1 cellular context compared by ENCODE assay signal in genomic region chr18:73189718-73190117, GRCh38.
TF ChIP-seq lines count a peak whose summit lies in the region.

No MANE protein-coding gene starts in this region.

TF ChIP-seq in HepG2, 621 proteins besides CTCF, POLR2A, EP300 and RAD21 (continued from another document and continues in another):
- TF ChIP-seq PRDM4 (CRISPR knock-in tag; IDR thresholded peaks at IDR 0.05; ENCODE audit: borderline replicate concordance) (no peak), ATF7-NPFF (CRISPR knock-in tag; IDR thresholded peaks at IDR 0.05; ENCODE audit: low read depth) (no peak), ZNF652 (CRISPR knock-in tag; IDR thresholded peaks at IDR 0.05; ENCODE audit: borderline replicate concordance, low read depth) (no peak), ZNF362 (CRISPR knock-in tag; IDR thresholded peaks at IDR 0.05; ENCODE audit: borderline replicate concordance) (peak; percentile 70; the same call in 1 of the 2 replicates), ZNF747 (CRISPR knock-in tag; IDR thresholded peaks at IDR 0.05; ENCODE audit: borderline replicate concordance) (no peak), ZBTB7B (CRISPR knock-in tag; IDR thresholded peaks at IDR 0.05) (no peak), ZNF562 (CRISPR knock-in tag; IDR thresholded peaks at IDR 0.05; ENCODE audit: borderline replicate concordance) (no peak), ZFP1 (CRISPR knock-in tag; IDR thresholded peaks at IDR 0.05) (no peak), HES4 (CRISPR knock-in tag; IDR thresholded peaks at IDR 0.05; ENCODE audit: borderline replicate concordance) (no peak), THAP9 (CRISPR knock-in tag; IDR thresholded peaks at IDR 0.05; ENCODE audit: borderline replicate concordance) (no peak), FOXP1 (IDR thresholded peaks at IDR 0.05) (peak; percentile 92), FOXP1 (CRISPR knock-in tag; IDR thresholded peaks at IDR 0.05) (peak; percentile 96), ZNF678 (CRISPR knock-in tag; IDR thresholded peaks at IDR 0.05) (no peak), ATF7 (IDR thresholded peaks at IDR 0.05) (peak; percentile 14; the same call in 1 of the 2 replicates), ATF7 (CRISPR knock-in tag; IDR thresholded peaks at IDR 0.05) (no peak), MAF1 (CRISPR knock-in tag; IDR thresholded peaks at IDR 0.05; ENCODE audit: borderline replicate concordance) (no peak), SNRNP70 (IDR thresholded peaks at IDR 0.05; ENCODE audit: low read depth, low read length) (no peak), FOXA1 (IDR thresholded peaks at IDR 0.05) (peak; percentile 96), FOXA1 (CRISPR knock-in tag; IDR thresholded peaks at IDR 0.05) (peak; percentile 87), ZBTB7A (CRISPR knock-in tag; IDR thresholded peaks at IDR 0.05) (no peak), HDAC1 (CRISPR knock-in tag; IDR thresholded peaks at IDR 0.05) (0 out of 2 replicates have a peak, but pooled peaks have one; percentile 33), ZBTB26 (CRISPR knock-in tag; IDR thresholded peaks at IDR 0.05; ENCODE audit: borderline replicate concordance) (no peak), GATAD2A (CRISPR knock-in tag; IDR thresholded peaks at IDR 0.05) (peak; percentile 62; the same call in 1 of the 2 replicates), MLLT10 (CRISPR knock-in tag; IDR thresholded peaks at IDR 0.05) (no peak), ZNF609 (CRISPR knock-in tag; IDR thresholded peaks at IDR 0.05; ENCODE audit: borderline replicate concordance) (0 out of 2 replicates have a peak, but pooled peaks have one; percentile 29), FOXK2 (IDR thresholded peaks at IDR 0.05) (0 out of 2 replicates have a peak, but pooled peaks have one; percentile 52)
- TF ChIP-seq, protein P1, sequence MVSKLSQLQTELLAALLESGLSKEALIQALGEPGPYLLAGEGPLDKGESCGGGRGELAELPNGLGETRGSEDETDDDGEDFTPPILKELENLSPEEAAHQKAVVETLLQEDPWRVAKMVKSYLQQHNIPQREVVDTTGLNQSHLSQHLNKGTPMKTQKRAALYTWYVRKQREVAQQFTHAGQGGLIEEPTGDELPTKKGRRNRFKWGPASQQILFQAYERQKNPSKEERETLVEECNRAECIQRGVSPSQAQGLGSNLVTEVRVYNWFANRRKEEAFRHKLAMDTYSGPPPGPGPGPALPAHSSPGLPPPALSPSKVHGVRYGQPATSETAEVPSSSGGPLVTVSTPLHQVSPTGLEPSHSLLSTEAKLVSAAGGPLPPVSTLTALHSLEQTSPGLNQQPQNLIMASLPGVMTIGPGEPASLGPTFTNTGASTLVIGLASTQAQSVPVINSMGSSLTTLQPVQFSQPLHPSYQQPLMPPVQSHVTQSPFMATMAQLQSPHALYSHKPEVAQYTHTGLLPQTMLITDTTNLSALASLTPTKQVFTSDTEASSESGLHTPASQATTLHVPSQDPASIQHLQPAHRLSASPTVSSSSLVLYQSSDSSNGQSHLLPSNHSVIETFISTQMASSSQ (IDR thresholded peaks at IDR 0.05; ENCODE audit: low read depth) = no peak
- TF ChIP-seq, protein P1 (CRISPR knock-in tag; IDR thresholded peaks at IDR 0.05; ENCODE audit: borderline replicate concordance) = no peak
- TF ChIP-seq, protein P2, sequence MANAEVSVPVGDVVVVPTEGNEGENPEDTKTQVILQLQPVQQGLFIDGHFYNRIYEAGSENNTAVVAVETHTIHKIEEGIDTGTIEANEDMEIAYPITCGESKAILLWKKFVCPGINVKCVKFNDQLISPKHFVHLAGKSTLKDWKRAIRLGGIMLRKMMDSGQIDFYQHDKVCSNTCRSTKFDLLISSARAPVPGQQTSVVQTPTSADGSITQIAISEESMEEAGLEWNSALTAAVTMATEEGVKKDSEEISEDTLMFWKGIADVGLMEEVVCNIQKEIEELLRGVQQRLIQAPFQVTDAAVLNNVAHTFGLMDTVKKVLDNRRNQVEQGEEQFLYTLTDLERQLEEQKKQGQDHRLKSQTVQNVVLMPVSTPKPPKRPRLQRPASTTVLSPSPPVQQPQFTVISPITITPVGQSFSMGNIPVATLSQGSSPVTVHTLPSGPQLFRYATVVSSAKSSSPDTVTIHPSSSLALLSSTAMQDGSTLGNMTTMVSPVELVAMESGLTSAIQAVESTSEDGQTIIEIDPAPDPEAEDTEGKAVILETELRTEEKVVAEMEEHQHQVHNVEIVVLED (CRISPR knock-in tag; IDR thresholded peaks at IDR 0.05; ENCODE audit: borderline replicate concordance) = no peak
- TF ChIP-seq, protein P3, sequence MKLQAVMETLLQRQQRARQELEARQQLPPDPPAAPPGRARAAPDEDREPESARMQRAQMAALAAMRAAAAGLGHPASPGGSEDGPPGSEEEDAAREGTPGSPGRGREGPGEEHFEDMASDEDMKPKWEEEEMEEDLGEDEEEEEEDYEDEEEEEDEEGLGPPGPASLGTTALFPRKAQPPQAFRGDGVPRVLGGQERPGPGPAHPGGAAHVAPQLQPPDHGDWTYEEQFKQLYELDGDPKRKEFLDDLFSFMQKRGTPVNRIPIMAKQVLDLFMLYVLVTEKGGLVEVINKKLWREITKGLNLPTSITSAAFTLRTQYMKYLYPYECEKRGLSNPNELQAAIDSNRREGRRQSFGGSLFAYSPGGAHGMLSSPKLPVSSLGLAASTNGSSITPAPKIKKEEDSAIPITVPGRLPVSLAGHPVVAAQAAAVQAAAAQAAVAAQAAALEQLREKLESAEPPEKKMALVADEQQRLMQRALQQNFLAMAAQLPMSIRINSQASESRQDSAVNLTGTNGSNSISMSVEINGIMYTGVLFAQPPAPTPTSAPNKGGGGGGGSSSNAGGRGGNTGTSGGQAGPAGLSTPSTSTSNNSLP (IDR thresholded peaks at IDR 0.05; ENCODE audit: low read depth, low read length) = peak; percentile 34; the same call in 1 of the 2 replicates
- TF ChIP-seq, protein P4, sequence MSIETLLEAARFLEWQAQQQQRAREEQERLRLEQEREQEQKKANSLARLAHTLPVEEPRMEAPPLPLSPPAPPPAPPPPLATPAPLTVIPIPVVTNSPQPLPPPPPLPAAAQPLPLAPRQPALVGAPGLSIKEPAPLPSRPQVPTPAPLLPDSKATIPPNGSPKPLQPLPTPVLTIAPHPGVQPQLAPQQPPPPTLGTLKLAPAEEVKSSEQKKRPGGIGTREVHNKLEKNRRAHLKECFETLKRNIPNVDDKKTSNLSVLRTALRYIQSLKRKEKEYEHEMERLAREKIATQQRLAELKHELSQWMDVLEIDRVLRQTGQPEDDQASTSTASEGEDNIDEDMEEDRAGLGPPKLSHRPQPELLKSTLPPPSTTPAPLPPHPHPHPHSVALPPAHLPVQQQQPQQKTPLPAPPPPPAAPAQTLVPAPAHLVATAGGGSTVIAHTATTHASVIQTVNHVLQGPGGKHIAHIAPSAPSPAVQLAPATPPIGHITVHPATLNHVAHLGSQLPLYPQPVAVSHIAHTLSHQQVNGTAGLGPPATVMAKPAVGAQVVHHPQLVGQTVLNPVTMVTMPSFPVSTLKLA (IDR thresholded peaks at IDR 0.05) = no peak
- TF ChIP-seq, protein P5, sequence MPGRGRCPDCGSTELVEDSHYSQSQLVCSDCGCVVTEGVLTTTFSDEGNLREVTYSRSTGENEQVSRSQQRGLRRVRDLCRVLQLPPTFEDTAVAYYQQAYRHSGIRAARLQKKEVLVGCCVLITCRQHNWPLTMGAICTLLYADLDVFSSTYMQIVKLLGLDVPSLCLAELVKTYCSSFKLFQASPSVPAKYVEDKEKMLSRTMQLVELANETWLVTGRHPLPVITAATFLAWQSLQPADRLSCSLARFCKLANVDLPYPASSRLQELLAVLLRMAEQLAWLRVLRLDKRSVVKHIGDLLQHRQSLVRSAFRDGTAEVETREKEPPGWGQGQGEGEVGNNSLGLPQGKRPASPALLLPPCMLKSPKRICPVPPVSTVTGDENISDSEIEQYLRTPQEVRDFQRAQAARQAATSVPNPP (CRISPR knock-in tag; IDR thresholded peaks at IDR 0.05) = no peak
